Comparison of ENCODE assay signal across 21 cellular contexts in genomic region chr5:6311568-6312501, GRCh38.
"Had no signal": no experiment of that assay in that cellular context is flagged by ENCODE, and none has a peak within 500 bp of the region (broad histone marks: within the 10 kb centered on the region; RNA-seq: fewer than 3 reads in every experiment).

No MANE protein-coding gene starts in this region.

- H3K27ac ChIP-seq: breast epithelium, epithelial cell of prostate, parathyroid adenoma, suprapubic skin, transverse colon had no signal

- H3K4me1 Mint-ChIP-seq: memory B cell; nephron progenitor cell; stimulated activated effector memory CD8-positive, alpha-beta T cell treated with anti-CD3 and anti-CD28 coated beads, Interleukin-12 subunit alpha, Interleukin-12 subunit beta, amount 100 ng/mL, for 72 hours; WTC11 had no signal

- H3K9me3 Mint-ChIP-seq: activated naive CD8-positive, alpha-beta T cell treated with anti-CD3 and anti-CD28 coated beads for 36 hours; activated T-cell treated with anti-CD3 and anti-CD28 coated beads, Interleukin-2, amount 50 U/mL, for 4 hours; memory B cell; nephron progenitor cell; stimulated activated effector memory CD8-positive, alpha-beta T cell treated with anti-CD3 and anti-CD28 coated beads, Interleukin-12 subunit alpha, Interleukin-12 subunit beta, amount 100 ng/mL, for 72 hours; WTC11 had no signal

- H3K4me3 Mint-ChIP-seq: activated naive CD8-positive, alpha-beta T cell treated with anti-CD3 and anti-CD28 coated beads for 36 hours; activated T-cell treated with anti-CD3 and anti-CD28 coated beads, Interleukin-2, amount 50 U/mL, for 4 hours; memory B cell; nephron progenitor cell; stimulated activated effector memory CD8-positive, alpha-beta T cell treated with anti-CD3 and anti-CD28 coated beads, Interleukin-12 subunit alpha, Interleukin-12 subunit beta, amount 100 ng/mL, for 72 hours; stimulated activated naive CD8-positive, alpha-beta T cell treated with anti-CD3 and anti-CD28 coated beads, Interleukin-15, amount 100 ng/mL, for 72 hours; WTC11 had no signal

- ATAC-seq: activated T-cell treated with anti-CD3 and anti-CD28 coated beads, Interleukin-2, amount 50 U/mL, for 4 hours; mucosa of descending colon; sciatic nerve; stimulated activated effector memory CD8-positive, alpha-beta T cell treated with anti-CD3 and anti-CD28 coated beads, Interleukin-12 subunit alpha, Interleukin-12 subunit beta, amount 100 ng/mL, for 72 hours; stimulated activated naive CD8-positive, alpha-beta T cell treated with anti-CD3 and anti-CD28 coated beads, Interleukin-15, amount 100 ng/mL, for 72 hours; WTC11 had no signal

- H3K27me3 ChIP-seq: breast epithelium, suprapubic skin, transverse colon had no signal

- DNase-seq: activated CD8-positive, alpha-beta memory T cell treated with anti-CD3 and anti-CD28 coated beads for 24 hours; activated CD8-positive, alpha-beta memory T cell treated with anti-CD3 and anti-CD28 coated beads, Interleukin-2, amount 50 U/mL, for 48 hours; activated naive CD4-positive, alpha-beta T cell treated with Interleukin-2 at 50 U/mL for 16 hours; activated naive CD8-positive, alpha-beta T cell treated with anti-CD3 and anti-CD28 coated beads for 36 hours; activated T-cell treated with anti-CD3 and anti-CD28 coated beads, Interleukin-2, amount 50 U/mL, for 4 hours; hippocampal formation; mucosa of descending colon; nephron progenitor cell; small intestine; stimulated activated CD4-positive, alpha-beta T cell treated with anti-CD3 and anti-CD28 coated beads, Interleukin-2, amount 100 ng/mL, for 24 hours; stimulated activated naive CD8-positive, alpha-beta T cell treated with anti-CD3 and anti-CD28 coated beads, Interleukin-15, amount 100 ng/mL, for 72 hours; T-helper 1 cell; transverse colon had no signal

- H3K9me3 ChIP-seq: breast epithelium, mucosa of descending colon, suprapubic skin, transverse colon had no signal

- H3K36me3 Mint-ChIP-seq: activated naive CD8-positive, alpha-beta T cell treated with anti-CD3 and anti-CD28 coated beads for 36 hours; stimulated activated effector memory CD8-positive, alpha-beta T cell treated with anti-CD3 and anti-CD28 coated beads, Interleukin-12 subunit alpha, Interleukin-12 subunit beta, amount 100 ng/mL, for 72 hours; WTC11 had no signal

- H3K27ac Mint-ChIP-seq: activated naive CD8-positive, alpha-beta T cell treated with anti-CD3 and anti-CD28 coated beads for 36 hours; memory B cell; nephron progenitor cell; stimulated activated effector memory CD8-positive, alpha-beta T cell treated with anti-CD3 and anti-CD28 coated beads, Interleukin-12 subunit alpha, Interleukin-12 subunit beta, amount 100 ng/mL, for 72 hours; stimulated activated naive CD8-positive, alpha-beta T cell treated with anti-CD3 and anti-CD28 coated beads, Interleukin-15, amount 100 ng/mL, for 72 hours; WTC11 had no signal

- H3K27me3 Mint-ChIP-seq: activated naive CD8-positive, alpha-beta T cell treated with anti-CD3 and anti-CD28 coated beads for 36 hours; stimulated activated naive CD8-positive, alpha-beta T cell treated with anti-CD3 and anti-CD28 coated beads, Interleukin-15, amount 100 ng/mL, for 72 hours had no signal

- H3K36me3 ChIP-seq: breast epithelium, suprapubic skin, transverse colon had no signal

- H3K4me1 ChIP-seq: breast epithelium, parathyroid adenoma, suprapubic skin, transverse colon had no signal

- H3K4me3 ChIP-seq: breast epithelium, mucosa of descending colon, suprapubic skin, transverse colon had no signal
